Comparison of ENCODE assay signal across 1 cellular context in the genomic region with DNA sequence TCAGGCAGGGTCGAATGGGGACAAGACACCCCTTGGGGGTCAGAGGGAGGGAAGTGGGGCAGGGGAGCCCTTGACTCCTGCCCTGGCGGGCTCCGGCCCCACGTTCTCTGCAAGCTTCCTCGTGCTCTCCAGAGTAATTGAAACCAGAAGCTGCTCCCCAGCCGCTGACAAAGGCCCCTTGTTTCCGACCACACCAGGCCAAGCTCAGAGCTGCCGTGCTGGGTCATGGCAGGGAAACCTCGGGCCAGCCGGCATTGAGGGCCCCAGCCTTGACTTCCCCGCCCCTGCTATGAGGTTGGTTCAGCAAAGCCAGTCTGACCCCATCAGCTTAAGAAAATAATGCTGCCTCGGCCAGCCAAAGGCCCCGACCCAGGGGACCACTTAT.
TF ChIP-seq lines count a peak whose summit lies in the region.

No MANE protein-coding gene starts in this region.

TF ChIP-seq in HepG2, 621 proteins besides CTCF, POLR2A, EP300 and RAD21:
- TF ChIP-seq RBFOX2 (IDR thresholded peaks at IDR 0.05; ENCODE audit: low read depth, low read length) (0 out of 2 replicates have a peak, but pooled peaks have one; percentile 31), SAP130 (CRISPR knock-in tag; IDR thresholded peaks at IDR 0.05; ENCODE audit: low read depth) (peak; percentile 22; the same call in 1 of the 2 replicates), RFXAP (CRISPR knock-in tag; IDR thresholded peaks at IDR 0.05; ENCODE audit: borderline replicate concordance) (no peak), HNRNPL (IDR thresholded peaks at IDR 0.05; ENCODE audit: low read depth, low read length) (0 out of 2 replicates have a peak, but pooled peaks have one; percentile 52), WIZ (CRISPR knock-in tag; IDR thresholded peaks at IDR 0.05) (no peak), ZNF687 (CRISPR knock-in tag; IDR thresholded peaks at IDR 0.05) (peak; percentile 85), HCFC1 (IDR thresholded peaks at IDR 0.05; ENCODE audit: low read depth, low read length) (no peak), ZFX (CRISPR knock-in tag; IDR thresholded peaks at IDR 0.05; ENCODE audit: low read depth) (peak; percentile 64; the same call in 1 of the 2 replicates), BRD4 (CRISPR knock-in tag; IDR thresholded peaks at IDR 0.05) (no peak), YY1 (IDR thresholded peaks at IDR 0.05; ENCODE audit: insufficient read depth, insufficient replicate concordance, low read depth, low read length) (peak; percentile 24), THAP9 (CRISPR knock-in tag; IDR thresholded peaks at IDR 0.05; ENCODE audit: borderline replicate concordance) (no peak), NONO (IDR thresholded peaks at IDR 0.05) (no peak), NONO (CRISPR knock-in tag; conservative IDR thresholded peaks at IDR 0.05) (0 out of 2 replicates have a peak, but pooled peaks have one; percentile 41), RARA (CRISPR knock-in tag; IDR thresholded peaks at IDR 0.05) (peak; percentile 21), TBX2 (CRISPR knock-in tag; IDR thresholded peaks at IDR 0.05; ENCODE audit: borderline replicate concordance) (no peak), ZNF563 (CRISPR knock-in tag; IDR thresholded peaks at IDR 0.05) (0 out of 2 replicates have a peak, but pooled peaks have one; percentile 32), MAX (IDR thresholded peaks at IDR 0.05) (peak; percentile 88)
- TF ChIP-seq, protein P1, sequence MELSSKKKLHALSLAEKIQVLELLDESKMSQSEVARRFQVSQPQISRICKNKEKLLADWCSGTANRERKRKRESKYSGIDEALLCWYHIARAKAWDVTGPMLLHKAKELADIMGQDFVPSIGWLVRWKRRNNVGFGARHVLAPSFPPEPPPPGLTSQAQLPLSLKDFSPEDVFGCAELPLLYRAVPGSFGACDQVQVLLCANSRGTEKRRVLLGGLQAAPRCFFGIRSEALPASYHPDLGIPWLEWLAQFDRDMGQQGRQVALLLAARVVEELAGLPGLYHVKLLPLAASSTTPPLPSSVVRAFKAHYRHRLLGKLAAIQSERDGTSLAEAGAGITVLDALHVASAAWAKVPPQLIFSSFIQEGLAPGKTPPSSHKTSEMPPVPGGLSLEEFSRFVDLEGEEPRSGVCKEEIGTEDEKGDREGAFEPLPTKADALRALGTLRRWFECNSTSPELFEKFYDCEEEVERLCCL (CRISPR knock-in tag; IDR thresholded peaks at IDR 0.05; ENCODE audit: borderline replicate concordance) = no peak
- TF ChIP-seq, protein P2, sequence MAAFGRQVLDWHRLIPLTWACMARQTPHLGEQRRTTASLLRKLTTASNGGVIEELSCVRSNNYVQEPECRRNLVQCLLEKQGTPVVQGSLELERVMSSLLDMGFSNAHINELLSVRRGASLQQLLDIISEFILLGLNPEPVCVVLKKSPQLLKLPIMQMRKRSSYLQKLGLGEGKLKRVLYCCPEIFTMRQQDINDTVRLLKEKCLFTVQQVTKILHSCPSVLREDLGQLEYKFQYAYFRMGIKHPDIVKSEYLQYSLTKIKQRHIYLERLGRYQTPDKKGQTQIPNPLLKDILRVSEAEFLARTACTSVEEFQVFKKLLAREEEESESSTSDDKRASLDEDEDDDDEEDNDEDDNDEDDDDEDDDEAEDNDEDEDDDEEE (CRISPR knock-in tag; IDR thresholded peaks at IDR 0.05) = 0 out of 2 replicates have a peak, but pooled peaks have one; percentile 40
- TF ChIP-seq, protein P3, sequence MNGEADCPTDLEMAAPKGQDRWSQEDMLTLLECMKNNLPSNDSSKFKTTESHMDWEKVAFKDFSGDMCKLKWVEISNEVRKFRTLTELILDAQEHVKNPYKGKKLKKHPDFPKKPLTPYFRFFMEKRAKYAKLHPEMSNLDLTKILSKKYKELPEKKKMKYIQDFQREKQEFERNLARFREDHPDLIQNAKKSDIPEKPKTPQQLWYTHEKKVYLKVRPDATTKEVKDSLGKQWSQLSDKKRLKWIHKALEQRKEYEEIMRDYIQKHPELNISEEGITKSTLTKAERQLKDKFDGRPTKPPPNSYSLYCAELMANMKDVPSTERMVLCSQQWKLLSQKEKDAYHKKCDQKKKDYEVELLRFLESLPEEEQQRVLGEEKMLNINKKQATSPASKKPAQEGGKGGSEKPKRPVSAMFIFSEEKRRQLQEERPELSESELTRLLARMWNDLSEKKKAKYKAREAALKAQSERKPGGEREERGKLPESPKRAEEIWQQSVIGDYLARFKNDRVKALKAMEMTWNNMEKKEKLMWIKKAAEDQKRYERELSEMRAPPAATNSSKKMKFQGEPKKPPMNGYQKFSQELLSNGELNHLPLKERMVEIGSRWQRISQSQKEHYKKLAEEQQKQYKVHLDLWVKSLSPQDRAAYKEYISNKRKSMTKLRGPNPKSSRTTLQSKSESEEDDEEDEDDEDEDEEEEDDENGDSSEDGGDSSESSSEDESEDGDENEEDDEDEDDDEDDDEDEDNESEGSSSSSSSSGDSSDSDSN (CRISPR knock-in tag; IDR thresholded peaks at IDR 0.05) = peak; percentile 23; the same call in 1 of the 2 replicates
- TF ChIP-seq, protein P4, sequence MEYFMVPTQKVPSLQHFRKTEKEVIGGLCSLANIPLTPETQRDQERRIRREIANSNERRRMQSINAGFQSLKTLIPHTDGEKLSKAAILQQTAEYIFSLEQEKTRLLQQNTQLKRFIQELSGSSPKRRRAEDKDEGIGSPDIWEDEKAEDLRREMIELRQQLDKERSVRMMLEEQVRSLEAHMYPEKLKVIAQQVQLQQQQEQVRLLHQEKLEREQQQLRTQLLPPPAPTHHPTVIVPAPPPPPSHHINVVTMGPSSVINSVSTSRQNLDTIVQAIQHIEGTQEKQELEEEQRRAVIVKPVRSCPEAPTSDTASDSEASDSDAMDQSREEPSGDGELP (IDR thresholded peaks at IDR 0.05; ENCODE audit: borderline replicate concordance, low read depth) = no peak
- TF ChIP-seq, protein P5, sequence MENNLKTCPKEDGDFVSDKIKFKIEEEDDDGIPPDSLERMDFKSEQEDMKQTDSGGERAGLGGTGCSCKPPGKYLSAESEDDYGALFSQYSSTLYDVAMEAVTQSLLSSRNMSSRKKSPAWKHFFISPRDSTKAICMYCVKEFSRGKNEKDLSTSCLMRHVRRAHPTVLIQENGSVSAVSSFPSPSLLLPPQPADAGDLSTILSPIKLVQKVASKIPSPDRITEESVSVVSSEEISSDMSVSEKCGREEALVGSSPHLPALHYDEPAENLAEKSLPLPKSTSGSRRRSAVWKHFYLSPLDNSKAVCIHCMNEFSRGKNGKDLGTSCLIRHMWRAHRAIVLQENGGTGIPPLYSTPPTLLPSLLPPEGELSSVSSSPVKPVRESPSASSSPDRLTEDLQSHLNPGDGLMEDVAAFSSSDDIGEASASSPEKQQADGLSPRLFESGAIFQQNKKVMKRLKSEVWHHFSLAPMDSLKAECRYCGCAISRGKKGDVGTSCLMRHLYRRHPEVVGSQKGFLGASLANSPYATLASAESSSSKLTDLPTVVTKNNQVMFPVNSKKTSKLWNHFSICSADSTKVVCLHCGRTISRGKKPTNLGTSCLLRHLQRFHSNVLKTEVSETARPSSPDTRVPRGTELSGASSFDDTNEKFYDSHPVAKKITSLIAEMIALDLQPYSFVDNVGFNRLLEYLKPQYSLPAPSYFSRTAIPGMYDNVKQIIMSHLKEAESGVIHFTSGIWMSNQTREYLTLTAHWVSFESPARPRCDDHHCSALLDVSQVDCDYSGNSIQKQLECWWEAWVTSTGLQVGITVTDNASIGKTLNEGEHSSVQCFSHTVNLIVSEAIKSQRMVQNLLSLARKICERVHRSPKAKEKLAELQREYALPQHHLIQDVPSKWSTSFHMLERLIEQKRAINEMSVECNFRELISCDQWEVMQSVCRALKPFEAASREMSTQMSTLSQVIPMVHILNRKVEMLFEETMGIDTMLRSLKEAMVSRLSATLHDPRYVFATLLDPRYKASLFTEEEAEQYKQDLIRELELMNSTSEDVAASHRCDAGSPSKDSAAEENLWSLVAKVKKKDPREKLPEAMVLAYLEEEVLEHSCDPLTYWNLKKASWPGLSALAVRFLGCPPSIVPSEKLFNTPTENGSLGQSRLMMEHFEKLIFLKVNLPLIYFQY (CRISPR knock-in tag; IDR thresholded peaks at IDR 0.05; ENCODE audit: borderline replicate concordance) = no peak; the same call in 1 of the 2 replicates
- TF ChIP-seq, protein P6, sequence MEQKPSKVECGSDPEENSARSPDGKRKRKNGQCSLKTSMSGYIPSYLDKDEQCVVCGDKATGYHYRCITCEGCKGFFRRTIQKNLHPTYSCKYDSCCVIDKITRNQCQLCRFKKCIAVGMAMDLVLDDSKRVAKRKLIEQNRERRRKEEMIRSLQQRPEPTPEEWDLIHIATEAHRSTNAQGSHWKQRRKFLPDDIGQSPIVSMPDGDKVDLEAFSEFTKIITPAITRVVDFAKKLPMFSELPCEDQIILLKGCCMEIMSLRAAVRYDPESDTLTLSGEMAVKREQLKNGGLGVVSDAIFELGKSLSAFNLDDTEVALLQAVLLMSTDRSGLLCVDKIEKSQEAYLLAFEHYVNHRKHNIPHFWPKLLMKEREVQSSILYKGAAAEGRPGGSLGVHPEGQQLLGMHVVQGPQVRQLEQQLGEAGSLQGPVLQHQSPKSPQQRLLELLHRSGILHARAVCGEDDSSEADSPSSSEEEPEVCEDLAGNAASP (CRISPR knock-in tag; IDR thresholded peaks at IDR 0.05; ENCODE audit: borderline replicate concordance) = peak; percentile 74; the same call in 1 of the 2 replicates
- TF ChIP-seq, protein P7, sequence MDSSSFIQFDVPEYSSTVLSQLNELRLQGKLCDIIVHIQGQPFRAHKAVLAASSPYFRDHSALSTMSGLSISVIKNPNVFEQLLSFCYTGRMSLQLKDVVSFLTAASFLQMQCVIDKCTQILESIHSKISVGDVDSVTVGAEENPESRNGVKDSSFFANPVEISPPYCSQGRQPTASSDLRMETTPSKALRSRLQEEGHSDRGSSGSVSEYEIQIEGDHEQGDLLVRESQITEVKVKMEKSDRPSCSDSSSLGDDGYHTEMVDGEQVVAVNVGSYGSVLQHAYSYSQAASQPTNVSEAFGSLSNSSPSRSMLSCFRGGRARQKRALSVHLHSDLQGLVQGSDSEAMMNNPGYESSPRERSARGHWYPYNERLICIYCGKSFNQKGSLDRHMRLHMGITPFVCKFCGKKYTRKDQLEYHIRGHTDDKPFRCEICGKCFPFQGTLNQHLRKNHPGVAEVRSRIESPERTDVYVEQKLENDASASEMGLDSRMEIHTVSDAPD (CRISPR knock-in tag; IDR thresholded peaks at IDR 0.05) = 0 out of 2 replicates have a peak, but pooled peaks have one; percentile 54
